ENCODE assay signal across 16 cellular contexts in the genomic region with DNA sequence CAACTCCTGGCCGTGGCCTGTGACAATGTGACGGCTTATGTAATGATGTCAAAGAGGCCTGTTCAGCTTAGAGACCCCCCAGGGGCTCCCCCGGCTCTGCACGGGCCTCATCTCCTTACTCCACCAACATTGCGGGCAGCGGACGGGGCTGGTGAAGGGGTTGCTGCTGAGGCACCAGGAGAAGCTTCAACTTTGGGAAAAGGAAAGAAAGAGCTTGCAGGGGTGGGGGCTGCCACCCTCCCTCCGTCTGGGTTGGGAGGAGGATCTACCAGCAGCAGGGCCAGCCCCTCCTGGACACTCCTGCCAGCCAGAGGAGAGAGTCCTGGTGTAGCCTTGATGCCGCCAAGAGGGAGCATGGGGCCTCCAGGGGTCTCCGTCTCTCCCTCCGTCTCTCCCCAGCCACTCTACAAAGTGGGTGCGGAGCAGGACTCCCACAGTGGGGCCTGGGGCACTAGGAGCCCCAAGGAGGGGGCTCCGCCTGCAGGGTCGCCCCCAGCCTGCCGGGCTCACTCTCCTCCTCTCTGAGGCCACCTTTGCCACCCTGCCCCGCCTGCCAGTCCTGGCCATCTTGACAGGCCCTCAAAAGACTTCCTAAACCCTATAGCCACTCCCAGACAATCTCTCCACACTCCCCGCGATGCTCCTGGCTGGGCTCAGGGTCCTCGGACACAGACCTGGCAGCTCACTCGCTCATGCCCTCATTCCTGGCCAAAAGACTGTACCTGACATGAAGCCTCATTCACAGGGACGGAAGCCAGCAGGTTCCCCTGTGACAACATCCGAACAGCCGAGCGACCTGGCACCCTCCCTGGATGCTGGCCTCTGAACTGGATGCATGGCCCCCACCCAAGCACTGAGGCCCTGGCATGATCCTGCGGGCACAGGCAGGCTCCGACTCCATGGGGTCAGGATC.
DNase-seq lines count a peak whose midpoint lies in the region; ATAC-seq, FAIRE-seq and TF ChIP-seq lines count a peak whose summit lies in the region.
"Had no signal": no experiment of that assay in that cellular context is flagged by ENCODE, and none has a peak within 500 bp of the region (broad histone marks: within the 10 kb centered on the region; RNA-seq: fewer than 3 reads in every experiment).

No MANE protein-coding gene starts in this region.

- no peak overlapping the region for H3K4me3 ChIP-seq in right atrium auricular region
- H3K4me3 ChIP-seq in mesodermal cell (ENCODE audit: extremely low read depth, insufficient read depth, low read length, poor library complexity, severe bottlenecking), result no peak overlapping the region
- H3K4me3 ChIP-seq in small intestine (ENCODE audit: low read depth in 1 of 2, low read length in 2 of 2), result no peak overlapping the region
- H3K4me3 ChIP-seq: BLaER1, GM23248, MG63, PC-9 had no signal

- H3K36me3 Mint-ChIP-seq in brain, result no peaks in the 10 kb centered on the region

- no peak for FAIRE-seq in small intestine (lab: Jason Lieb, UNC)

- DNase-seq in Right ventricle myocardium superior (peak; percentile 49), right atrium auricular region (ENCODE audit: low spot score) (no peak), small intestine (no peak), omental fat pad (ENCODE audit: low spot score) (no peak), HUDEP-2 (lab: John Stamatoyannopoulos, UW; ENCODE audit: unreplicated experiment in 76 of 76) (no peak), T-helper 2 cell (no peak)
- DNase-seq: DMS 273 treated with DMSO at 0.1 percent for 48 hours, MG63, NCI-H1694 treated with DMSO at 0.1 percent for 48 hours, PC-9 had no signal

- peak overlapping the region in 2 of 5 experiments; percentile 38 to 52 for H3K4me3 Mint-ChIP-seq in brain

- H3K4me1 ChIP-seq in right atrium auricular region (peaks cover 0 to 12% of the 10 kb centered on the region in 2 donors), mesodermal cell (ENCODE audit: control insufficient read depth, insufficient read depth, low read length, poor library complexity, severe bottlenecking) (peaks cover 11% of the 10 kb centered on the region), small intestine (ENCODE audit: control insufficient read depth in 2 of 2, insufficient read depth in 1 of 2, low read depth in 1 of 2, low read length in 1 of 2) (peaks cover 3 to 5% of the 10 kb centered on the region in 2 donors)

- 89 to 93% methylated on average over 16 to 21 of the region's 26 CpGs for WGBS in mesodermal cell (ENCODE audit: insufficient coverage in 2 of 2), 2 experiments
- WGBS in small intestine, 3 donors, result 53 to 75% (median 60%) methylated on average over 24 to 26 of the region's 26 CpGs

- intact Hi-C loops in Right ventricle myocardium superior (cut with DNase I), result no loop called here

- H3K27me3 Mint-ChIP-seq in brain, result no peaks in the 10 kb centered on the region

- TF ChIP-seq CTCF in right atrium auricular region (IDR thresholded peaks at IDR 0.05), result no peak
- TF ChIP-seq CTCF in brain (conservative IDR thresholded peaks at IDR 0.05), result no peak
- TF ChIP-seq CTCF in omental fat pad (IDR thresholded peaks at IDR 0.05), result no peak

- peaks cover 0 to 1% (median 0%) of the 10 kb centered on the region in 5 experiments for H3K9me3 Mint-ChIP-seq in brain

- no peak overlapping the region for H3K27ac ChIP-seq in right atrium auricular region
- H3K27ac ChIP-seq in mesodermal cell (ENCODE audit: low read depth, low read length, severe bottlenecking), result peak overlapping the region; percentile 64
- H3K27ac ChIP-seq in small intestine (ENCODE audit: low read depth in 1 of 2, low read length in 1 of 2), result peak overlapping the region; percentile 15 to 84
- H3K27ac ChIP-seq: 22Rv1, BLaER1, GM23248, KMS-11, PC-9 had no signal

- H3K27me3 ChIP-seq in right atrium auricular region, result no peaks in the 10 kb centered on the region
- no peaks in the 10 kb centered on the region for H3K27me3 ChIP-seq in small intestine (ENCODE audit: control insufficient read depth in 2 of 2, insufficient read depth in 2 of 2, low read length in 2 of 2)
- H3K27me3 ChIP-seq: MG63 had no signal

- H3K36me3 ChIP-seq in right atrium auricular region (no peaks in the 10 kb centered on the region), mesodermal cell (ENCODE audit: control insufficient read depth, insufficient read depth, low read length) (no peaks in the 10 kb centered on the region), small intestine (ENCODE audit: control insufficient read depth in 2 of 2, insufficient read depth in 2 of 2, low read length in 2 of 2) (no peaks in the 10 kb centered on the region)
- H3K36me3 ChIP-seq: BLaER1, MG63 had no signal

- H3K4me1 Mint-ChIP-seq in brain, result peaks cover 26% of the 10 kb centered on the region

- no peak for ATAC-seq in Right ventricle myocardium superior (ENCODE audit: poor library complexity)
- no peak for ATAC-seq in omental fat pad (ENCODE audit: low FRiP score)

- peak overlapping the region; percentile 55 to 90 (median 79) for H3K27ac Mint-ChIP-seq in brain

- no peaks in the 10 kb centered on the region for H3K9me3 ChIP-seq in right atrium auricular region
- H3K9me3 ChIP-seq in mesodermal cell (ENCODE audit: control insufficient read depth, low read length), result no peaks in the 10 kb centered on the region
- no peaks in the 10 kb centered on the region for H3K9me3 ChIP-seq in small intestine (ENCODE audit: control insufficient read depth, low read depth)
- H3K9me3 ChIP-seq: BLaER1, MG63 had no signal

Comparison
In these comparisons a context has a peak if more than half of its experiments do, and no peak if none do; other contexts are left out.
1. H3K27ac ChIP-seq: peak in mesodermal cell (single experiment) and small intestine (2 of 2); none in right atrium auricular region (0 of 2).